ENCODE assay signal across 22 cellular contexts in the genomic region with DNA sequence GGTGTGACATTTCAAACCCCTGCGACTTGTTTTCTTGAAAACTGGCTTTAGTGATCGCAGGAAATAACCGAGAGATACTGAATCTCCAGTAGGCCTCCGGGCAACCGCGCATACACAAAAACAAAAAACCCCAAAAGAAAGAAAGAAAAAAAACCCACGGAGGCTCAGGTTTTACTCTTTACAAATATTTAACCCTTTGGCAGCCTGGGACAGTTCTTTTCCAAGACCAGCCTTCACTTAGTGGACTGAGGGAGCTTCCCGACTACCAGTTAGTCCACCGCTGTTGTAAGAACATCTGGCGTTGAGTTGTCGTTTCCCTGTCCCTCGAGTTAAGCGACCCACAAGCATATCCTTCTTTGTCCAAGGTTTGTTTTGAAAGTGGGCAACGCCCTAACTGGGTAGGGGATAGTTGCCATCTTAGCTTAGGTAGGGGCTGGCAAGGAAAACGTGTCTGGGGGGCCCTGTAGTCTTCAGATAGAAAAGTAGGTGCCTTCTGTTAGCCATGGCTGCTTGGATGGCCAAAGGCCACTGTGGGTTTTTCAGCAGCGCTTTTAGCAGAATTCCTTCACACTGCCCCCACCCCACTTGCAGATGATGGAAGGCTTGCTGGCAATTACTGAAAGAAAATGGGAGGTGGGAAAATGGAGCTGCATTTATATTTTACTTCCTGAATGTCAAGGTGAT. TPM values are rescaled to one million over a fixed set of nuclear protein-coding genes. Genes with fewer than 3 reads are reported as not detected.
DNase-seq lines count a peak whose midpoint lies in the region; ATAC-seq, FAIRE-seq and TF ChIP-seq lines count a peak whose summit lies in the region.
"Had no signal": no experiment of that assay in that cellular context is flagged by ENCODE, and none has a peak within 500 bp of the region (broad histone marks: within the 10 kb centered on the region; RNA-seq: fewer than 3 reads in every experiment).

No MANE protein-coding gene starts in this region.

- peaks cover 51% of the 10 kb centered on the region for H3K4me1 Mint-ChIP-seq in activated naive CD4-positive, alpha-beta T cell treated with anti-CD3 and anti-CD28 coated beads, Interleukin-2, amount 50 U/mL, for 24 hours
- peaks cover 34% of the 10 kb centered on the region for H3K4me1 Mint-ChIP-seq in activated naive CD4-positive, alpha-beta T cell treated with anti-CD3 and anti-CD28 coated beads for 36 hours (ENCODE audit: low read depth)
- peaks cover 32 to 41% of the 10 kb centered on the region in 2 donors for H3K4me1 Mint-ChIP-seq in natural killer cell treated with Interleukin-12 subunit alpha and Interleukin-12 subunit beta and Interleukin-15 and Interleukin-18, amount 100 ng/mL, for 72 hours (ENCODE audit: low read depth in 2 of 2)
- H3K4me1 Mint-ChIP-seq in T-helper 17 cell (peaks cover 31% of the 10 kb centered on the region), MCF 10A (ENCODE audit: insufficient read depth, unreplicated experiment) (no peaks in the 10 kb centered on the region)

- no peak overlapping the region for H2AFZ ChIP-seq in H1 (ENCODE audit: low read length)

- no peak overlapping the region for H2BK15ac ChIP-seq in H1 (ENCODE audit: low read length)

- no peak for ATAC-seq in natural killer cell treated with Interleukin-12 subunit alpha and Interleukin-12 subunit beta and Interleukin-15 and Interleukin-18, amount 100 ng/mL, for 72 hours
- ATAC-seq in T-helper 17 cell (no peak), esophagus mucosa (no peak)
- ATAC-seq: A549, gastroesophageal sphincter had no signal

- H2AK5ac ChIP-seq in H1 (ENCODE audit: low read depth, low read length), result no peak overlapping the region

- no peak overlapping the region for H2BK120ac ChIP-seq in H1 (replicated peaks; ENCODE audit: low read depth, low read length)

- POLR2A ChIA-PET in H1 (lab: Charles Lee; ENCODE audit: partially characterized antibody) (interaction anchor here (0.6 kb wide), 1 partner anchor 8 kb away, joined by 3 read pairs; no protein-coding TSS in a partner anchor), MCF 10A (lab: Yijun Ruan, JAX) (no interaction called here)

- no peak overlapping the region for H3K56ac ChIP-seq in H1 (replicated peaks; ENCODE audit: insufficient read length, low read depth, low read length)

- CTCF ChIA-PET in activated naive CD4-positive, alpha-beta T cell treated with anti-CD3 and anti-CD28 coated beads for 36 hours (lab: Charles Lee), result interaction anchor here (0.7 kb wide), 1 partner anchor 9 kb away, joined by 3 read pairs; no protein-coding TSS in a partner anchor
- CTCF ChIA-PET in H1 (lab: Charles Lee; ENCODE audit: partially characterized antibody) (interaction anchor here (1.3 kb wide), 1 partner anchor 108 kb away, joined by 3 read pairs; no protein-coding TSS in a partner anchor), MCF 10A (lab: Yijun Ruan, JAX) (interaction anchor here (1.0 kb wide), 1 partner anchor 14 kb away, joined by 3 read pairs; no protein-coding TSS in a partner anchor)

- DNase-seq in activated naive CD4-positive, alpha-beta T cell treated with anti-CD3 and anti-CD28 coated beads for 36 hours, result no peak
- DNase-seq in H1 (ENCODE audit: low read depth in 1 of 2, low spot score in 2 of 2) (no peak), vagina (ENCODE audit: extremely low spot score in 2 of 2) (no peak), T-helper 17 cell (no peak), MCF 10A (ENCODE audit: unreplicated experiment) (no peak)
- DNase-seq in natural killer cell treated with Interleukin-12 subunit alpha and Interleukin-12 subunit beta and Interleukin-15 and Interleukin-18, amount 100 ng/mL, for 72 hours (ENCODE audit: low spot score), result no peak
- DNase-seq: activated CD4-positive, alpha-beta T cell treated with anti-CD3 and anti-CD28 coated beads for 4 hours; activated effector memory CD4-positive, alpha-beta T cell treated with Interleukin-2 at 50 U/mL for 16 hours; amygdala; DMS 273 treated with DMSO at 0.1 percent for 48 hours; dorsolateral prefrontal cortex; NCI-H1436; NCI-H69; ovary had no signal

- peaks cover 13% of the 10 kb centered on the region; the same call in 1 of the 2 replicates for H3K23me2 ChIP-seq in H1 (ENCODE audit: low read depth, low read length)

- TF ChIP-seq RAD21 in H1 (IDR thresholded peaks at IDR 0.05 in 1 of 2, conservative IDR thresholded peaks at IDR 0.05 in 1 of 2; ENCODE audit: low read depth in 2 of 2, low read length in 2 of 2), result no peak

- peaks cover 11 to 27% of the 10 kb centered on the region in 2 experiments for H4K20me1 ChIP-seq in H1 (replicated peaks in 1 of 2; ENCODE audit: control insufficient read depth in 1 of 2, insufficient read depth in 2 of 2, low read length in 2 of 2)

- H2BK20ac ChIP-seq in H1 (ENCODE audit: low read length), result no peak overlapping the region

- no peak for TF ChIP-seq POLR2A in H1 (IDR thresholded peaks at IDR 0.05; ENCODE audit: control extremely low read depth in 1 of 2, low read depth in 2 of 2, low read length in 2 of 2)
- no peak for TF ChIP-seq POLR2A in vagina (IDR thresholded peaks at IDR 0.05)

- H3K23ac ChIP-seq in H1 (ENCODE audit: insufficient read length), result no peak overlapping the region

- H3K36me3 ChIP-seq in H1 (ENCODE audit: control insufficient read depth in 2 of 4, insufficient read depth in 4 of 4, low read length in 3 of 4) (peaks cover 0 to 16% (median 0%) of the 10 kb centered on the region in 4 experiments; a peak in 1 of 8 replicates), vagina (no peaks in the 10 kb centered on the region)
- H3K36me3 ChIP-seq: ovary had no signal

- H3K27me3 ChIP-seq in H1 (replicated peaks in 1 of 4; ENCODE audit: control insufficient read depth in 3 of 4, extremely low read depth in 1 of 4, insufficient read depth in 3 of 4, low read length in 3 of 4) (peaks cover 87 to 100% (median 94%) of the 10 kb centered on the region in 4 experiments), vagina (peaks cover 4% of the 10 kb centered on the region)

- TF ChIP-seq CTCF in H1 (IDR thresholded peaks at IDR 0.05; ENCODE audit: control extremely low read depth in 1 of 3, insufficient read depth in 1 of 3, low read depth in 1 of 3, low read length in 3 of 3) (no peak), vagina (IDR thresholded peaks at IDR 0.05) (no peak), MCF 10A (IDR thresholded peaks at IDR 0.05; ENCODE audit: unreplicated experiment) (no peak)

- 11% methylated on average over 15 of the region's 16 CpGs; no CpG with 5 or more reads in 1 of the 2 experiments for WGBS in H1 (ENCODE audit: extremely low coverage in 1 of 2, insufficient coverage in 1 of 2, insufficient read length in 1 of 2, insufficient replicate concordance in 2 of 2, low coverage in 1 of 2, low lambda C conversion rate in 2 of 2, missing lambda C conversion rate in 1 of 2), 2 experiments

- no peak overlapping the region for H4K5ac ChIP-seq in H1 (ENCODE audit: insufficient read length, low read depth, low read length)

- peaks cover 57% of the 10 kb centered on the region for H3K27me3 Mint-ChIP-seq in activated naive CD4-positive, alpha-beta T cell treated with anti-CD3 and anti-CD28 coated beads, Interleukin-2, amount 50 U/mL, for 24 hours
- peaks cover 76% of the 10 kb centered on the region for H3K27me3 Mint-ChIP-seq in activated naive CD4-positive, alpha-beta T cell treated with anti-CD3 and anti-CD28 coated beads for 36 hours (ENCODE audit: low read depth)
- H3K27me3 Mint-ChIP-seq in natural killer cell treated with Interleukin-12 subunit alpha and Interleukin-12 subunit beta and Interleukin-15 and Interleukin-18, amount 100 ng/mL, for 72 hours, result peaks cover 51 to 52% of the 10 kb centered on the region in 2 donors
- H3K27me3 Mint-ChIP-seq in T-helper 17 cell (peaks cover 76% of the 10 kb centered on the region), MCF 10A (ENCODE audit: insufficient read depth, unreplicated experiment) (peaks cover 51% of the 10 kb centered on the region)

- H3K4ac ChIP-seq in H1 (replicated peaks; ENCODE audit: insufficient read length, low read depth, low read length), result no peak overlapping the region

- H3K27ac ChIP-seq in H1 (ENCODE audit: low read depth, low read length), result no peak overlapping the region
- no peak overlapping the region for H3K27ac ChIP-seq in vagina
- H3K27ac ChIP-seq: A549; BLaER1 treated with 17β-estradiol and CSF1 and Interleukin-3, amounts not matched to agents 10 nM and 100 nM; dorsolateral prefrontal cortex; gastroesophageal sphincter; ovary had no signal

- H3K14ac ChIP-seq in H1 (ENCODE audit: insufficient read length), result no peak overlapping the region

- H3K4me2 ChIP-seq in H1 (ENCODE audit: insufficient read depth in 1 of 2, low read depth in 2 of 2, low read length in 2 of 2), result peak overlapping the region in 1 of 2 experiments; percentile 80; a peak in 2 of 4 replicates
- H3K4me2 ChIP-seq: A549; BLaER1 treated with 17β-estradiol and CSF1 and Interleukin-3, amounts not matched to agents 10 nM and 100 nM had no signal

- H3K36me3 Mint-ChIP-seq in activated naive CD4-positive, alpha-beta T cell treated with anti-CD3 and anti-CD28 coated beads, Interleukin-2, amount 50 U/mL, for 24 hours, result peaks cover 15% of the 10 kb centered on the region
- peaks cover 10% of the 10 kb centered on the region for H3K36me3 Mint-ChIP-seq in activated naive CD4-positive, alpha-beta T cell treated with anti-CD3 and anti-CD28 coated beads for 36 hours (ENCODE audit: low read depth)
- H3K36me3 Mint-ChIP-seq in natural killer cell treated with Interleukin-12 subunit alpha and Interleukin-12 subunit beta and Interleukin-15 and Interleukin-18, amount 100 ng/mL, for 72 hours, result peaks cover 6% of the 10 kb centered on the region
- H3K36me3 Mint-ChIP-seq in T-helper 17 cell (ENCODE audit: low read depth), result peaks cover 19% of the 10 kb centered on the region
- peaks cover 10% of the 10 kb centered on the region for H3K36me3 Mint-ChIP-seq in MCF 10A (ENCODE audit: insufficient read depth, unreplicated experiment)

- no peak overlapping the region for H3K18ac ChIP-seq in H1 (ENCODE audit: extremely low read depth, low read length)

- intact Hi-C loops in activated naive CD4-positive, alpha-beta T cell treated with anti-CD3 and anti-CD28 coated beads for 36 hours (cut with micrococcal nuclease), result loop anchor here (5.0 kb wide), 1 partner anchor 51 kb away; no protein-coding TSS in a partner anchor
- intact Hi-C loops in vagina (cut with DNase I), result no loop called here
- intact Hi-C loops in MCF 10A (cut with micrococcal nuclease), result no loop called here

- H4K8ac ChIP-seq in H1 (ENCODE audit: extremely low read depth, insufficient read depth, low read length), result no peak overlapping the region

- H3K4me3 ChIP-seq in H1 (ENCODE audit: extremely low read depth in 1 of 4, insufficient read depth in 2 of 4, low read depth in 3 of 4, low read length in 4 of 4) (peak overlapping the region in 1 of 4 experiments; percentile 55; a peak in 2 of 8 replicates), vagina (peak overlapping the region; percentile 10 to 21)
- H3K4me3 ChIP-seq: A549, ovary had no signal

- H3K9me3 Mint-ChIP-seq in activated naive CD4-positive, alpha-beta T cell treated with anti-CD3 and anti-CD28 coated beads, Interleukin-2, amount 50 U/mL, for 24 hours, result no peaks in the 10 kb centered on the region
- H3K9me3 Mint-ChIP-seq in activated naive CD4-positive, alpha-beta T cell treated with anti-CD3 and anti-CD28 coated beads for 36 hours, result no peaks in the 10 kb centered on the region
- H3K9me3 Mint-ChIP-seq in natural killer cell treated with Interleukin-12 subunit alpha and Interleukin-12 subunit beta and Interleukin-15 and Interleukin-18, amount 100 ng/mL, for 72 hours, result no peaks in the 10 kb centered on the region
- no peaks in the 10 kb centered on the region for H3K9me3 Mint-ChIP-seq in MCF 10A (ENCODE audit: unreplicated experiment)
- H3K9me3 Mint-ChIP-seq: stimulated activated naive CD8-positive, alpha-beta T cell treated with anti-CD3 and anti-CD28 coated beads, Interleukin-15, Interleukin-2, amounts not matched to agents 100 ng/mL and 50 ng/mL, for 24 hours had no signal

- H2BK5ac ChIP-seq in H1 (ENCODE audit: low read depth, low read length), result no peak overlapping the region

- no peak overlapping the region for H3K9ac ChIP-seq in H1 (replicated peaks in 1 of 4; ENCODE audit: extremely low read depth in 1 of 4, low read depth in 3 of 4, low read length in 3 of 4)
- H3K9ac ChIP-seq: BLaER1 treated with 17β-estradiol and CSF1 and Interleukin-3, amounts not matched to agents 10 nM and 100 nM had no signal

- peaks cover 0 to 30% (median 20%) of the 10 kb centered on the region in 4 experiments; a peak in 6 of 7 replicates for H3K4me1 ChIP-seq in H1 (replicated peaks in 1 of 4; ENCODE audit: control insufficient read depth in 3 of 4, insufficient read depth in 4 of 4, low read length in 3 of 4)
- H3K4me1 ChIP-seq in vagina, result peaks cover 56% of the 10 kb centered on the region

- TF ChIP-seq EP300 in H1 (IDR thresholded peaks at IDR 0.05; ENCODE audit: borderline replicate concordance in 1 of 2, low read depth in 2 of 2, low read length in 2 of 2), result no peak

- H3K79me1 ChIP-seq in H1 (ENCODE audit: low read depth, low read length), result no peaks in the 10 kb centered on the region

- H3K9me3 ChIP-seq in H1 (ENCODE audit: insufficient read depth in 2 of 2, low read depth in 1 of 2, low read length in 1 of 2) (peaks cover 0 to 10% of the 10 kb centered on the region in 2 experiments; a peak in 1 of 4 replicates), vagina (no peaks in the 10 kb centered on the region), T-helper 17 cell (ENCODE audit: control insufficient read depth, low read length, poor library complexity, severe bottlenecking) (no peaks in the 10 kb centered on the region)
- H3K9me3 ChIP-seq: A549, gastroesophageal sphincter, ovary had no signal

- no peak overlapping the region for H2BK12ac ChIP-seq in H1 (ENCODE audit: low read depth, low read length)

- no TSS peak for BruUV-seq in MCF 10A (replicated peaks; lab: Mats Ljungman, UMichigan)

- H3K27ac Mint-ChIP-seq in activated naive CD4-positive, alpha-beta T cell treated with anti-CD3 and anti-CD28 coated beads, Interleukin-2, amount 50 U/mL, for 24 hours, result peak overlapping the region; percentile 51
- no peak overlapping the region for H3K27ac Mint-ChIP-seq in activated naive CD4-positive, alpha-beta T cell treated with anti-CD3 and anti-CD28 coated beads for 36 hours
- H3K27ac Mint-ChIP-seq in natural killer cell treated with Interleukin-12 subunit alpha and Interleukin-12 subunit beta and Interleukin-15 and Interleukin-18, amount 100 ng/mL, for 72 hours, result no peak overlapping the region
- H3K27ac Mint-ChIP-seq in T-helper 17 cell, result no peak overlapping the region
- no peak overlapping the region for H3K27ac Mint-ChIP-seq in MCF 10A (ENCODE audit: low read depth, unreplicated experiment)
- H3K27ac Mint-ChIP-seq: stimulated activated naive CD8-positive, alpha-beta T cell treated with anti-CD3 and anti-CD28 coated beads, Interleukin-15, Interleukin-2, amounts not matched to agents 100 ng/mL and 50 ng/mL, for 24 hours had no signal

- no peak for FAIRE-seq in H1 (lab: Jason Lieb, UNC)

- no peaks in the 10 kb centered on the region for H3K79me2 ChIP-seq in H1 (ENCODE audit: control insufficient read depth in 1 of 2, insufficient read depth in 2 of 2, low read length in 2 of 2)

- H3K4me3 Mint-ChIP-seq in activated naive CD4-positive, alpha-beta T cell treated with anti-CD3 and anti-CD28 coated beads, Interleukin-2, amount 50 U/mL, for 24 hours, result peak overlapping the region; percentile 4
- H3K4me3 Mint-ChIP-seq in activated naive CD4-positive, alpha-beta T cell treated with anti-CD3 and anti-CD28 coated beads for 36 hours, result no peak overlapping the region
- peak overlapping the region; percentile 12 for H3K4me3 Mint-ChIP-seq in natural killer cell treated with Interleukin-12 subunit alpha and Interleukin-12 subunit beta and Interleukin-15 and Interleukin-18, amount 100 ng/mL, for 72 hours
- H3K4me3 Mint-ChIP-seq in T-helper 17 cell (no peak overlapping the region), MCF 10A (ENCODE audit: unreplicated experiment) (no peak overlapping the region)
- H3K4me3 Mint-ChIP-seq: stimulated activated naive CD8-positive, alpha-beta T cell treated with anti-CD3 and anti-CD28 coated beads, Interleukin-15, Interleukin-2, amounts not matched to agents 100 ng/mL and 50 ng/mL, for 24 hours had no signal

- no peak overlapping the region for H4K91ac ChIP-seq in H1 (replicated peaks; ENCODE audit: insufficient read length, low read length)

RNA-seq across cellular contexts. Expression of a gene that starts 6.9 kb away (rescaled TPM):
- total RNA-seq in activated naive CD4-positive, alpha-beta T cell treated with anti-CD3 and anti-CD28 coated beads for 36 hours, result not detected
- total RNA-seq in H1 (2021; fragmentation: NEBNext Ultra II Directional; extraction: Animal tissue kit (Norgen Biotek cat#: 25700)), result 0.33 and 0.99 TPM in 2 replicates
- 0.32 and 0.82 TPM in 2 replicates for polyA plus RNA-seq in H1 (2011; rRNA removed)
- 0.78 TPM for polyA plus RNA-seq in H1 (2011; cell fraction: cytosol; rRNA removed)
- 2.6 TPM for polyA plus RNA-seq in H1 (2011; cell fraction: nucleus; rRNA removed)
- 0.29 to 0.43 TPM (median 0.29 TPM) in 3 of 4 replicates, not detected in the other for polyA plus RNA-seq in H1 (2012, experiment 1 of 2)
- polyA plus RNA-seq in H1 (2012, experiment 2 of 2), result 0.17 TPM
- polyA plus RNA-seq in H1 (2013, experiment 1 of 2), result 0.24 TPM
- polyA plus RNA-seq in H1 (2013, experiment 2 of 2), result 0.42 TPM
- polyA minus RNA-seq in H1 (2011; rRNA and poly(A)+ RNA removed), result 0.16 TPM in 1 of 2 replicates, not detected in the other
- not detected for polyA minus RNA-seq in H1 (2011; cell fraction: cytosol; rRNA and poly(A)+ RNA removed)
- polyA minus RNA-seq in H1 (2011; cell fraction: nucleus; rRNA and poly(A)+ RNA removed), result not detected
- 1 to 10 TPM in 1 of 2 donors, under 1 TPM in 1; 0.73 to 1.0 TPM for total RNA-seq in natural killer cell treated with Interleukin-12 subunit alpha and Interleukin-12 subunit beta and Interleukin-15 and Interleukin-18, amount 100 ng/mL, for 72 hours
- total RNA-seq in vagina (2.0 TPM), T-helper 17 cell (not detected), MCF 10A (2022) (not detected in 2 replicates), esophagus mucosa (not detected)
- total RNA-seq: cardiac septum, ovary, skeletal muscle tissue had no signal
- polyA plus RNA-seq: ovary had no signal

RNA-seq across cellular contexts. Expression of a gene that starts 32.2 kb away (rescaled TPM):
- 100 to 1,000 TPM; 158 to 166 TPM for total RNA-seq in activated naive CD4-positive, alpha-beta T cell treated with anti-CD3 and anti-CD28 coated beads for 36 hours
- total RNA-seq in H1 (2021; fragmentation: NEBNext Ultra II Directional; extraction: Animal tissue kit (Norgen Biotek cat#: 25700)), result 90.0 TPM in 2 replicates
- 30.2 and 60.9 TPM in 2 replicates for polyA plus RNA-seq in H1 (2011; rRNA removed)
- polyA plus RNA-seq in H1 (2011; cell fraction: cytosol; rRNA removed), result 87.9 TPM
- polyA plus RNA-seq in H1 (2011; cell fraction: nucleus; rRNA removed), result 30.6 TPM
- polyA plus RNA-seq in H1 (2012, experiment 1 of 2), result 108 to 113 TPM (median 108 TPM) in 4 replicates
- 10.1 TPM for polyA plus RNA-seq in H1 (2012, experiment 2 of 2)
- 41.8 TPM for polyA plus RNA-seq in H1 (2013, experiment 1 of 2)
- 44.3 TPM for polyA plus RNA-seq in H1 (2013, experiment 2 of 2)
- 66.7 and 106 TPM in 2 replicates for polyA minus RNA-seq in H1 (2011; rRNA and poly(A)+ RNA removed)
- 24.8 TPM for polyA minus RNA-seq in H1 (2011; cell fraction: cytosol; rRNA and poly(A)+ RNA removed)
- polyA minus RNA-seq in H1 (2011; cell fraction: nucleus; rRNA and poly(A)+ RNA removed), result 25.5 TPM
- 100 to 1,000 TPM; 120 to 160 TPM for total RNA-seq in natural killer cell treated with Interleukin-12 subunit alpha and Interleukin-12 subunit beta and Interleukin-15 and Interleukin-18, amount 100 ng/mL, for 72 hours
- total RNA-seq in vagina, result 97.5 TPM
- 10 to 100 TPM; 37.0 to 68.2 TPM for total RNA-seq in T-helper 17 cell
- 133 and 164 TPM in 2 replicates for total RNA-seq in MCF 10A (2022)
- 79.8 TPM for total RNA-seq in esophagus mucosa

Comparison
In these comparisons a context has a peak if more than half of its experiments do, and no peak if none do; other contexts are left out.
1. H3K4me3 Mint-ChIP-seq: peak in activated naive CD4-positive, alpha-beta T cell treated with anti-CD3 and anti-CD28 coated beads, Interleukin-2, amount 50 U/mL, for 24 hours (single experiment) and natural killer cell treated with Interleukin-12 subunit alpha and Interleukin-12 subunit beta and Interleukin-15 and Interleukin-18, amount 100 ng/mL, for 72 hours (single experiment); none in activated naive CD4-positive, alpha-beta T cell treated with anti-CD3 and anti-CD28 coated beads for 36 hours (single experiment), T-helper 17 cell (single experiment) and MCF 10A (single experiment).